ENCODE assay signal across 9 cellular contexts in genomic region chr20:33915726-33916331, GRCh38.
A peak's percentile ranks its signal among the peaks of the same experiment; 100 is the strongest.
DNase-seq lines count a peak whose midpoint lies in the region; ATAC-seq, FAIRE-seq and TF ChIP-seq lines count a peak whose summit lies in the region.
"Had no signal": no experiment of that assay in that cellular context is flagged by ENCODE, and none has a peak within 500 bp of the region (broad histone marks: within the 10 kb centered on the region; RNA-seq: fewer than 3 reads in every experiment).

No MANE protein-coding gene starts in this region.

- no peak for TF ChIP-seq POLR2A in H1 (IDR thresholded peaks at IDR 0.05; ENCODE audit: control extremely low read depth in 1 of 2, low read depth in 2 of 2, low read length in 2 of 2)

- no peak overlapping the region for H3K4me3 Mint-ChIP-seq in natural killer cell treated with Interleukin-12 subunit alpha and Interleukin-12 subunit beta and Interleukin-15 and Interleukin-18, amount 100 ng/mL, for 72 hours

- no peak overlapping the region for H4K91ac ChIP-seq in H1 (replicated peaks; ENCODE audit: insufficient read length, low read length)

- H3K27me3 ChIP-seq in BJ (ENCODE audit: control insufficient read depth, insufficient read depth, low read length), result peaks cover 2% of the 10 kb centered on the region; the same call in 1 of the 2 replicates
- H3K27me3 ChIP-seq in H1 (replicated peaks in 1 of 4; ENCODE audit: control insufficient read depth in 3 of 4, extremely low read depth in 1 of 4, insufficient read depth in 3 of 4, low read length in 3 of 4), result no peaks in the 10 kb centered on the region

- 79% methylated on average over 6 of the region's 6 CpGs; no CpG with 5 or more reads in 1 of the 2 experiments for WGBS in H1 (ENCODE audit: extremely low coverage in 1 of 2, insufficient coverage in 1 of 2, insufficient read length in 1 of 2, insufficient replicate concordance in 2 of 2, low coverage in 1 of 2, low lambda C conversion rate in 2 of 2, missing lambda C conversion rate in 1 of 2), 2 experiments

- H3K14ac ChIP-seq in H1 (ENCODE audit: insufficient read length), result no peak overlapping the region

- no peak overlapping the region for H2BK120ac ChIP-seq in H1 (replicated peaks; ENCODE audit: low read depth, low read length)

- no peak overlapping the region for H3K27ac ChIP-seq in H1 (ENCODE audit: low read depth, low read length)

- no peak overlapping the region for H3K9ac ChIP-seq in H1 (replicated peaks in 1 of 4; ENCODE audit: extremely low read depth in 1 of 4, low read depth in 3 of 4, low read length in 3 of 4)

- H3K4me1 Mint-ChIP-seq in natural killer cell treated with Interleukin-12 subunit alpha and Interleukin-12 subunit beta and Interleukin-15 and Interleukin-18, amount 100 ng/mL, for 72 hours (ENCODE audit: low read depth in 2 of 2), result no peaks in the 10 kb centered on the region

- no peaks in the 10 kb centered on the region for H3K9me3 ChIP-seq in H1 (ENCODE audit: insufficient read depth in 2 of 2, low read depth in 1 of 2, low read length in 1 of 2)
- H3K9me3 ChIP-seq: HAP-1 had no signal

- no peak overlapping the region for H3K27ac Mint-ChIP-seq in natural killer cell treated with Interleukin-12 subunit alpha and Interleukin-12 subunit beta and Interleukin-15 and Interleukin-18, amount 100 ng/mL, for 72 hours

- no peaks in the 10 kb centered on the region for H4K20me1 ChIP-seq in H1 (replicated peaks in 1 of 2; ENCODE audit: control insufficient read depth in 1 of 2, insufficient read depth in 2 of 2, low read length in 2 of 2)

- no peak overlapping the region for H3K4me2 ChIP-seq in H1 (ENCODE audit: insufficient read depth in 1 of 2, low read depth in 2 of 2, low read length in 2 of 2)

- no peak overlapping the region for H3K56ac ChIP-seq in H1 (replicated peaks; ENCODE audit: insufficient read length, low read depth, low read length)

- no peak overlapping the region for H2AK5ac ChIP-seq in H1 (ENCODE audit: low read depth, low read length)

- TF ChIP-seq EP300 in H1 (IDR thresholded peaks at IDR 0.05; ENCODE audit: borderline replicate concordance in 1 of 2, low read depth in 2 of 2, low read length in 2 of 2), result no peak

- no peaks in the 10 kb centered on the region for H3K36me3 Mint-ChIP-seq in natural killer cell treated with Interleukin-12 subunit alpha and Interleukin-12 subunit beta and Interleukin-15 and Interleukin-18, amount 100 ng/mL, for 72 hours

- no peak overlapping the region for H2BK20ac ChIP-seq in H1 (ENCODE audit: low read length)

- H3K23me2 ChIP-seq in H1 (ENCODE audit: low read depth, low read length), result no peaks in the 10 kb centered on the region

- no peak overlapping the region for H3K23ac ChIP-seq in H1 (ENCODE audit: insufficient read length)

- no peaks in the 10 kb centered on the region for H3K36me3 ChIP-seq in BJ (ENCODE audit: control insufficient read depth, insufficient read depth, low read length)
- H3K36me3 ChIP-seq in H1 (ENCODE audit: control insufficient read depth in 2 of 4, insufficient read depth in 4 of 4, low read length in 3 of 4), result no peaks in the 10 kb centered on the region
- H3K36me3 ChIP-seq: HAP-1 had no signal

- H3K79me2 ChIP-seq in H1 (ENCODE audit: control insufficient read depth in 1 of 2, insufficient read depth in 2 of 2, low read length in 2 of 2), result no peaks in the 10 kb centered on the region

- H3K4me3 ChIP-seq in BJ (ENCODE audit: low read depth, low read length) (no peak overlapping the region), H1 (ENCODE audit: extremely low read depth in 1 of 4, insufficient read depth in 2 of 4, low read depth in 3 of 4, low read length in 4 of 4) (no peak overlapping the region)
- H3K4me3 ChIP-seq: HAP-1 had no signal

- POLR2A ChIA-PET in BJ (lab: Charles Lee), result no interaction called here
- POLR2A ChIA-PET in H1 (lab: Charles Lee; ENCODE audit: partially characterized antibody), result interaction anchor here (1.8 kb wide), 1 partner anchor 197 kb away, joined by 4 read pairs; the partner anchor contains the start of gene EIF2S2

- no peak overlapping the region; the same call in 1 of the 2 replicates for H4K8ac ChIP-seq in H1 (ENCODE audit: extremely low read depth, insufficient read depth, low read length)

- H3K27me3 Mint-ChIP-seq in natural killer cell treated with Interleukin-12 subunit alpha and Interleukin-12 subunit beta and Interleukin-15 and Interleukin-18, amount 100 ng/mL, for 72 hours, result peaks cover 8 to 16% of the 10 kb centered on the region in 2 donors

- H3K9me3 Mint-ChIP-seq in natural killer cell treated with Interleukin-12 subunit alpha and Interleukin-12 subunit beta and Interleukin-15 and Interleukin-18, amount 100 ng/mL, for 72 hours, result no peaks in the 10 kb centered on the region

- 0 out of 2 replicates have a peak overlapping the region, but pooled peaks have one; percentile 67 for H2BK15ac ChIP-seq in H1 (ENCODE audit: low read length)

- TF ChIP-seq CTCF in BJ (IDR thresholded peaks at IDR 0.05; ENCODE audit: insufficient read depth, low read depth, low read length) (peak; percentile 58), H1 (IDR thresholded peaks at IDR 0.05; ENCODE audit: control extremely low read depth in 1 of 3, insufficient read depth in 1 of 3, low read depth in 1 of 3, low read length in 3 of 3) (peak; percentile 76 to 92 (median 85))

- H2AFZ ChIP-seq in H1 (ENCODE audit: low read length), result peak overlapping the region; percentile 27; the same call in 1 of the 2 replicates

- no peak overlapping the region for H3K4ac ChIP-seq in H1 (replicated peaks; ENCODE audit: insufficient read length, low read depth, low read length)

- no peak overlapping the region for H2BK5ac ChIP-seq in H1 (ENCODE audit: low read depth, low read length)

- no peak overlapping the region for H4K5ac ChIP-seq in H1 (ENCODE audit: insufficient read length, low read depth, low read length)

- DNase-seq in BJ (ENCODE audit: low read depth) (no peak), HuH-7 (ENCODE audit: low spot score) (peak; percentile 75), H1 (ENCODE audit: low read depth in 1 of 2, low spot score in 2 of 2) (peak in 1 of 2 experiments; percentile 85), NCI-H526 treated with DMSO at 0.1 percent for 48 hours (lab: John Stamatoyannopoulos, UW) (no peak), SHP77 (lab: John Stamatoyannopoulos, UW) (no peak), NCI-H345 (lab: John Stamatoyannopoulos, UW) (no peak)
- peak; percentile 57 for DNase-seq in activated CD4-positive, alpha-beta T cell treated with anti-CD3 and anti-CD28 coated beads, Interleukin-2, amount 50 U/mL, for 1 hour
- DNase-seq in natural killer cell treated with Interleukin-12 subunit alpha and Interleukin-12 subunit beta and Interleukin-15 and Interleukin-18, amount 100 ng/mL, for 72 hours (ENCODE audit: low spot score), result peak; percentile 69

- H2BK12ac ChIP-seq in H1 (ENCODE audit: low read depth, low read length), result no peak overlapping the region

- TF ChIP-seq RAD21 in H1 (IDR thresholded peaks at IDR 0.05 in 1 of 2, conservative IDR thresholded peaks at IDR 0.05 in 1 of 2; ENCODE audit: low read depth in 2 of 2, low read length in 2 of 2), result peak; percentile 50 to 66

- no peak overlapping the region for H3K18ac ChIP-seq in H1 (ENCODE audit: extremely low read depth, low read length)

- CTCF ChIA-PET in BJ (lab: Yijun Ruan, JAX) (interaction anchor here (1.1 to 2.3 kb wide), 4 partner anchors 12 to 22 kb away, joined by 3 to 7 read pairs (median 5); no protein-coding TSS in a partner anchor), H1 (lab: Charles Lee; ENCODE audit: partially characterized antibody) (interaction anchor here (0.5 to 6.0 kb wide), 38 partner anchors 10 to 1773 kb away, joined by 3 to 73 read pairs (median 4); no protein-coding TSS in a partner anchor)

- peak; percentile 62 to 81 for ATAC-seq in natural killer cell treated with Interleukin-12 subunit alpha and Interleukin-12 subunit beta and Interleukin-15 and Interleukin-18, amount 100 ng/mL, for 72 hours

- no peaks in the 10 kb centered on the region for H3K79me1 ChIP-seq in H1 (ENCODE audit: low read depth, low read length)

- H3K4me1 ChIP-seq in H1 (replicated peaks in 1 of 4; ENCODE audit: control insufficient read depth in 3 of 4, insufficient read depth in 4 of 4, low read length in 3 of 4), result no peaks in the 10 kb centered on the region

- no peak for FAIRE-seq in H1 (lab: Jason Lieb, UNC)

TF ChIP-seq in H1, 55 proteins besides CTCF, POLR2A, EP300 and RAD21:
- TF ChIP-seq POLR2AphosphoS5 (IDR thresholded peaks at IDR 0.05; ENCODE audit: low read depth, low read length), result no peak
- TF ChIP-seq SP2 (IDR thresholded peaks at IDR 0.05; ENCODE audit: low read length), result no peak
- no peak for TF ChIP-seq SIX5 (IDR thresholded peaks at IDR 0.05; ENCODE audit: low read depth, low read length)
- TF ChIP-seq TEAD4 (IDR thresholded peaks at IDR 0.05; ENCODE audit: low read depth, low read length), result no peak
- TF ChIP-seq MAX (IDR thresholded peaks at IDR 0.05), result peak; percentile 92
- TF ChIP-seq KDM5A (IDR thresholded peaks at IDR 0.05; ENCODE audit: low read length), result no peak
- no peak for TF ChIP-seq GABPA (IDR thresholded peaks at IDR 0.05; ENCODE audit: borderline replicate concordance, insufficient read depth, low read length)
- TF ChIP-seq KDM1A (IDR thresholded peaks at IDR 0.05; ENCODE audit: borderline replicate concordance, low read length), result peak; percentile 96; the same call in 1 of the 2 replicates
- no peak for TF ChIP-seq EZH2 (IDR thresholded peaks at IDR 0.05; ENCODE audit: low read depth, low read length, severe bottlenecking)
- TF ChIP-seq SIRT6 (IDR thresholded peaks at IDR 0.05; ENCODE audit: low read length), result no peak
- TF ChIP-seq YY1 (IDR thresholded peaks at IDR 0.05; ENCODE audit: low read depth, low read length), result 0 out of 2 replicates have a peak, but pooled peaks have one; percentile 55
- TF ChIP-seq HDAC2 (IDR thresholded peaks at IDR 0.05; ENCODE audit: borderline replicate concordance in 1 of 2, low read depth in 2 of 2, low read length in 2 of 2), result 0 out of 4 replicates have a peak, but pooled peaks of 1 of the 2 experiments have one; percentile 43
- no peak for TF ChIP-seq SAP30 (IDR thresholded peaks at IDR 0.05; ENCODE audit: insufficient read depth, insufficient replicate concordance, low read length)
- TF ChIP-seq SRF (IDR thresholded peaks at IDR 0.05; ENCODE audit: low read depth, low read length), result no peak
- no peak for TF ChIP-seq CHD1 (IDR thresholded peaks at IDR 0.05; ENCODE audit: low read depth, low read length)

Comparison
In these comparisons a context has a peak if more than half of its experiments do, and no peak if none do; other contexts are left out.
1. DNase-seq: peak in HuH-7 (single experiment), activated CD4-positive, alpha-beta T cell treated with anti-CD3 and anti-CD28 coated beads, Interleukin-2, amount 50 U/mL, for 1 hour (single experiment) and natural killer cell treated with Interleukin-12 subunit alpha and Interleukin-12 subunit beta and Interleukin-15 and Interleukin-18, amount 100 ng/mL, for 72 hours (single experiment); none in BJ (single experiment), NCI-H526 treated with DMSO at 0.1 percent for 48 hours (single experiment), SHP77 (0 of 2) and NCI-H345 (single experiment).